ENCODE assay signal across 23 cellular contexts in the genomic region with DNA sequence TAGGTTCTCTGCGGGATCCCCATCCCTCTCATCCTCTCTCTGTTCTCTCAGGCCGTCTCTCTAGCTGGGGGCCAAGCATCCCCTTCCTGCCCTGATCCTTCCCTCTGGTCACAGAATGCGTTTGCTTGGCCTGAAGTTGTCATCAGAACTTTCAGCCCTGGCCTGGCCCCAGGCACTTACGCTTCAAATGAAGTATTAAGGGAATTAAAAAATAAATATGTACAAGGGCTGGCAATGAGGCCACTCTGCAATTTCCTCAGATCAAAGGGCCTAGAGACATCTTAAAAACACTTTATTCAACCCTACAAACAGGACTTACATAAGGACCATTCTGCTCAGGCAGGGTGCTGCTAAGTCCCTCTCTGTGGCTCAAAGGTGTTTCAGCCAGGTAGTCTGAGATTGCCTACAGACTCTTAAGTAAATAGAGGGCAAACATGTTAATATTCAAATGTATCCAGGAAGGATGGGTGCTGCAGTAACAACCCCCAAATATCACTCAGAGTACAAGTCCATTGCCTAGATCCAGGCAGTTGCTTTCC. TPM values are rescaled to one million over a fixed set of nuclear protein-coding genes. Genes with fewer than 3 reads are reported as not detected.
A peak's percentile ranks its signal among the peaks of the same experiment; 100 is the strongest.
DNase-seq lines count a peak whose midpoint lies in the region; ATAC-seq, FAIRE-seq and TF ChIP-seq lines count a peak whose summit lies in the region.
"Had no signal": no experiment of that assay in that cellular context is flagged by ENCODE, and none has a peak within 500 bp of the region (broad histone marks: within the 10 kb centered on the region; RNA-seq: fewer than 3 reads in every experiment).

No MANE protein-coding gene starts in this region.

- H3K4me3 ChIP-seq in endothelial cell of umbilical vein (replicated peaks in 1 of 3; ENCODE audit: insufficient read depth in 1 of 3, low read depth in 1 of 3, low read length in 3 of 3) = no peak overlapping the region
- H3K4me3 ChIP-seq: HAP-1 had no signal

- no TSS peak for BruUV-seq in endothelial cell of umbilical vein (replicated peaks; lab: Mats Ljungman, UMichigan)

- H3K9ac ChIP-seq in endothelial cell of umbilical vein (replicated peaks; ENCODE audit: extremely low read depth, insufficient read depth, low read length) = no peak overlapping the region

- no peak overlapping the region for H3K4me3 Mint-ChIP-seq in memory B cell
- H3K4me3 Mint-ChIP-seq: CD4-positive, alpha-beta T cell had no signal

- H3K4me1 Mint-ChIP-seq in memory B cell = peaks cover 22% of the 10 kb centered on the region

- peaks cover 2% of the 10 kb centered on the region for H3K36me3 Mint-ChIP-seq in memory B cell

- POLR2A ChIA-PET in endothelial cell of umbilical vein (lab: Charles Lee) = no interaction called here

- DNase-seq in AG20443 (ENCODE audit: low spot score) (peak; percentile 1), DMS53 (lab: John Stamatoyannopoulos, UW) (peak; percentile 60), endothelial cell of umbilical vein (ENCODE audit: low read depth, low spot score) (no peak), memory B cell (ENCODE audit: low spot score in 2 of 2) (no peak), Kasumi-1 (lab: John Stamatoyannopoulos, UW) (no peak), foreskin keratinocyte (no peak), left ventricle myocardium superior (no peak)
- DNase-seq: ACHN; AML-193; Caco-2; CD4-positive, alpha-beta T cell; DMS153 had no signal

- no peaks in the 10 kb centered on the region for H3K9me3 ChIP-seq in endothelial cell of umbilical vein (replicated peaks; ENCODE audit: control insufficient read depth, insufficient read depth, low read length)
- H3K9me3 ChIP-seq: Caco-2, HAP-1 had no signal

- H3K36me3 ChIP-seq in endothelial cell of umbilical vein (ENCODE audit: control insufficient read depth in 2 of 2, extremely low read depth in 1 of 2, insufficient read depth in 2 of 2, low read length in 2 of 2) = no peaks in the 10 kb centered on the region
- H3K36me3 ChIP-seq: HAP-1 had no signal

- H3K79me2 ChIP-seq in endothelial cell of umbilical vein (ENCODE audit: control insufficient read depth, insufficient read depth, low read length) = no peaks in the 10 kb centered on the region

- no peaks in the 10 kb centered on the region for H3K9me3 Mint-ChIP-seq in memory B cell
- H3K9me3 Mint-ChIP-seq: CD4-positive, alpha-beta T cell had no signal

- H3K27ac ChIP-seq in endothelial cell of umbilical vein (ENCODE audit: insufficient read depth, low read depth, low read length) (peak overlapping the region; percentile 2), foreskin keratinocyte (no peak overlapping the region)
- H3K27ac ChIP-seq: C4-2B had no signal

- H3K27me3 ChIP-seq in endothelial cell of umbilical vein (ENCODE audit: control insufficient read depth in 2 of 2, insufficient read depth in 2 of 2, low read length in 2 of 2) (peaks cover 8 to 11% of the 10 kb centered on the region in 2 experiments), foreskin keratinocyte (peaks cover 41% of the 10 kb centered on the region)

- H3K4me2 ChIP-seq in endothelial cell of umbilical vein (ENCODE audit: insufficient read depth, low read length) = no peak overlapping the region

- peaks cover 28% of the 10 kb centered on the region for H3K4me1 ChIP-seq in endothelial cell of umbilical vein (ENCODE audit: control insufficient read depth, extremely low read depth, insufficient read depth, low read length)
- no peaks in the 10 kb centered on the region for H3K4me1 ChIP-seq in foreskin keratinocyte
- H3K4me1 ChIP-seq: HAP-1 had no signal

- intact Hi-C loops in endothelial cell of umbilical vein (cut with micrococcal nuclease) = loop anchor here (2.0 to 5.0 kb wide), 3 partner anchors 28 to 114 kb away; no protein-coding TSS in a partner anchor
- intact Hi-C loops in left ventricle myocardium superior (cut with micrococcal nuclease) = no loop called here

- dilution Hi-C loops in endothelial cell of umbilical vein (cut with MboI; ENCODE audit: extremely low pct_ligation_motif_present, low sequenced_read_pairs) = no loop called here

- TF ChIP-seq CTCF in endothelial cell of umbilical vein (IDR thresholded peaks at IDR 0.05; ENCODE audit: extremely low read depth in 1 of 2, insufficient read depth in 1 of 2, low read depth in 1 of 2, low read length in 2 of 2) (no peak), foreskin keratinocyte (conservative IDR thresholded peaks at IDR 0.05) (no peak)

- peak overlapping the region; percentile 40 for H3K27ac Mint-ChIP-seq in memory B cell
- H3K27ac Mint-ChIP-seq: CD4-positive, alpha-beta T cell had no signal

- H4K20me1 ChIP-seq in endothelial cell of umbilical vein (replicated peaks; ENCODE audit: control insufficient read depth, extremely low read depth, insufficient read depth, low read length) = no peaks in the 10 kb centered on the region

- no peak for TF ChIP-seq POLR2A in endothelial cell of umbilical vein (IDR thresholded peaks at IDR 0.05; ENCODE audit: low read depth, low read length)

- FAIRE-seq in endothelial cell of umbilical vein (lab: Jason Lieb, UNC) = no peak
- FAIRE-seq: A204.1, D721Med, G401.6, GM12891, GM19239, H1 had no signal

- ATAC-seq in memory B cell (ENCODE audit: low read depth) (no peak), foreskin keratinocyte (no peak), left ventricle myocardium superior (no peak), HG02973 (IDR thresholded peaks at IDR 0.05; ENCODE audit: unreplicated experiment) (no peak)

- peaks cover 7% of the 10 kb centered on the region for H3K27me3 Mint-ChIP-seq in memory B cell

- CTCF ChIA-PET in endothelial cell of umbilical vein (lab: Charles Lee) = interaction anchor here (0.9 to 1.8 kb wide), 3 partner anchors 154 to 396 kb away, joined by 4 read pairs; no protein-coding TSS in a partner anchor

- H2AFZ ChIP-seq in endothelial cell of umbilical vein (ENCODE audit: low read depth, low read length) = no peak overlapping the region

- no peaks in the 10 kb centered on the region for H3K9me1 ChIP-seq in endothelial cell of umbilical vein (replicated peaks; ENCODE audit: control insufficient read depth, extremely low read depth, insufficient read depth, low read length)

TF ChIP-seq in endothelial cell of umbilical vein, 7 proteins besides CTCF, POLR2A, EP300 and RAD21:
- no peak for TF ChIP-seq POLR2AphosphoS5 (IDR thresholded peaks at IDR 0.05; ENCODE audit: insufficient read depth, low read depth, low read length)

RNA-seq across cellular contexts. Expression of a gene that starts 16.0 kb away (rescaled TPM):
- not detected in 2 replicates for total RNA-seq in endothelial cell of umbilical vein
- not detected in 2 replicates for polyA plus RNA-seq in endothelial cell of umbilical vein
- not detected in 2 replicates for polyA plus RNA-seq in endothelial cell of umbilical vein (2011; cell fraction: cytosol; rRNA removed)
- not detected in 2 replicates for polyA plus RNA-seq in endothelial cell of umbilical vein (2011; cell fraction: nucleus; rRNA removed)
- polyA plus RNA-seq in endothelial cell of umbilical vein (2012) = not detected in 2 replicates
- not detected in 2 replicates for polyA minus RNA-seq in endothelial cell of umbilical vein
- not detected for polyA minus RNA-seq in endothelial cell of umbilical vein (2011; cell fraction: cytosol; rRNA and poly(A)+ RNA removed)
- not detected in 2 replicates for polyA minus RNA-seq in endothelial cell of umbilical vein (2011; cell fraction: nucleus; rRNA and poly(A)+ RNA removed)
- total RNA-seq in foreskin keratinocyte = 0.07 TPM in 1 of 2 replicates, not detected in the other
- 0.06 TPM in 2 replicates for polyA plus RNA-seq in foreskin keratinocyte
- 0.69 TPM for total RNA-seq in left ventricle myocardium superior
- total RNA-seq: CD4-positive, alpha-beta T cell; HT-29 had no signal
- polyA plus RNA-seq: BJ had no signal

Comparison
In these comparisons a context has a peak if more than half of its experiments do, and no peak if none do; other contexts are left out.
1. DNase-seq: peak in AG20443 (single experiment) and DMS53 (single experiment); none in endothelial cell of umbilical vein (single experiment), memory B cell (0 of 2), Kasumi-1 (0 of 2), foreskin keratinocyte (0 of 2) and left ventricle myocardium superior (single experiment).